9 cellular contexts compared by ENCODE assay signal in genomic region chr4:7960017-7960789, GRCh38. TPM values are rescaled to one million over a fixed set of nuclear protein-coding genes. Genes with fewer than 3 reads are reported as not detected.
A peak's percentile ranks its signal among the peaks of the same experiment; 100 is the strongest.
DNase-seq lines count a peak whose midpoint lies in the region; ATAC-seq and TF ChIP-seq lines count a peak whose summit lies in the region.
"Had no signal": no experiment of that assay in that cellular context is flagged by ENCODE, and none has a peak within 500 bp of the region (broad histone marks: within the 10 kb centered on the region; RNA-seq: fewer than 3 reads in every experiment).

No MANE protein-coding gene starts in this region.

- H3K27me3 Mint-ChIP-seq in central memory CD8-positive, alpha-beta T cell, result no peaks in the 10 kb centered on the region

- no peak for TF ChIP-seq CTCF in omental fat pad (IDR thresholded peaks at IDR 0.05)

- ATAC-seq in central memory CD8-positive, alpha-beta T cell (replicated peaks; ENCODE audit: extremely low read depth, poor library complexity, severe bottlenecking), result no peak
- ATAC-seq in omental fat pad (ENCODE audit: low FRiP score) (peak; percentile 78), HG03378 (IDR thresholded peaks at IDR 0.05; ENCODE audit: unreplicated experiment) (no peak), Right ventricle myocardium superior (ENCODE audit: poor library complexity) (no peak)

- intact Hi-C loops in Right ventricle myocardium superior (cut with DNase I), result no loop called here

- peak overlapping the region; percentile 45 for H3K4me3 Mint-ChIP-seq in central memory CD8-positive, alpha-beta T cell

- H3K27ac Mint-ChIP-seq in central memory CD8-positive, alpha-beta T cell (ENCODE audit: low read depth), result peak overlapping the region; percentile 79

- peak; percentile 70 for DNase-seq in AG20443 (ENCODE audit: low spot score)
- peak; percentile 12 for DNase-seq in NCI-H69 (lab: John Stamatoyannopoulos, UW)
- DNase-seq in central memory CD8-positive, alpha-beta T cell (ENCODE audit: low spot score in 2 of 2), result no peak
- DNase-seq in omental fat pad (ENCODE audit: low spot score), result no peak
- no peak for DNase-seq in Right ventricle myocardium superior
- no peak for DNase-seq in T-helper 9 cell
- no peak for DNase-seq in NCI-H82 treated with DMSO at 0.1 percent for 48 hours (lab: John Stamatoyannopoulos, UW; ENCODE audit: unreplicated experiment)
- DNase-seq: SHP77 had no signal

- peaks cover 4% of the 10 kb centered on the region for H3K36me3 Mint-ChIP-seq in central memory CD8-positive, alpha-beta T cell (ENCODE audit: insufficient read depth)

- H3K9me3 Mint-ChIP-seq in central memory CD8-positive, alpha-beta T cell, result no peaks in the 10 kb centered on the region

- peaks cover 17% of the 10 kb centered on the region for H3K4me1 Mint-ChIP-seq in central memory CD8-positive, alpha-beta T cell

RNA-seq across cellular contexts. Expression of gene AFAP1, which starts 20.5 kb away (rescaled TPM):
- total RNA-seq in omental fat pad (10 to 100 TPM; 24.6 to 35.5 (median 26.9) TPM), Right ventricle myocardium superior (6.2 TPM)

Comparison
In these comparisons a context has a peak if more than half of its experiments do, and no peak if none do; other contexts are left out.
1. DNase-seq: peak in AG20443 (single experiment) and NCI-H69 (single experiment); none in central memory CD8-positive, alpha-beta T cell (0 of 2), omental fat pad (single experiment), Right ventricle myocardium superior (single experiment), T-helper 9 cell (single experiment) and NCI-H82 treated with DMSO at 0.1 percent for 48 hours (single experiment).